In the genomic region with DNA sequence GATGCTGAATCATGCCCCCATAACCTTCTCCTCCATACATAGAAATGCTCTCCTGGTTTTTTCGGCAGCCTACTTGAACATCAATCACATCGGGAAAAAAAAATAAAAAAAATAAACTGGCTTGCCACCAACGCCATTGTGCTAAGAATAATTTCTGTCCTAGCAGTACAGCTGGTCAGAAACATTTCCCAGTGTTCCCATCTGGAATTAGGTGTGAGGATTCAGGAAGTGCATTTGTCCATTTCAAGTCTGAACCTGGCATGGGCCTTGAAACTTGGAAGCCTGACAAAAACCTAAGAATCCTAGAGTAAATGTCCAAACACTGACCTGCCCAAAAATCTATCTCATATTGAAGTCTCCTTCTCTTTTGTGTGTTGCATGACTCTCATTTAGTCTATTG, we compare ENCODE assay signal across 17 cellular contexts.
"Had no signal": no experiment of that assay in that cellular context is flagged by ENCODE, and none has a peak within 500 bp of the region (broad histone marks: within the 10 kb centered on the region; RNA-seq: fewer than 3 reads in every experiment).

No MANE protein-coding gene starts in this region.

- DNase-seq: activated CD4-positive, alpha-beta T cell treated with anti-CD3 and anti-CD28 coated beads for 48 hours; activated CD8-positive, alpha-beta T cell treated with anti-CD3 and anti-CD28 coated beads for 36 hours; activated effector memory CD4-positive, alpha-beta T cell treated with Interleukin-2 at 50 U/mL for 16 hours; activated naive CD4-positive, alpha-beta T cell treated with anti-CD3 and anti-CD28 coated beads, Interleukin-2, amount 50 U/mL, for 16 hours; activated T-cell treated with anti-CD3 and anti-CD28 coated beads, Interleukin-2, amount 50 U/mL, for 4 hours; effector CD4-positive, alpha-beta T cell; foreskin keratinocyte; head of caudate nucleus; mucosa of descending colon; retina; stimulated activated CD4-positive, alpha-beta T cell treated with anti-CD3 and anti-CD28 coated beads, Interleukin-4, amount 100 ng/mL, for 24 hours; stimulated activated naive CD4-positive, alpha-beta T cell; T-helper 17 cell had no signal

- H3K9me3 ChIP-seq: mucosa of descending colon had no signal

- H3K4me1 ChIP-seq: foreskin keratinocyte had no signal

- ATAC-seq: activated CD8-positive, alpha-beta T cell treated with anti-CD3 and anti-CD28 coated beads for 36 hours; activated T-cell treated with anti-CD3 and anti-CD28 coated beads, Interleukin-2, amount 50 U/mL, for 4 hours; foreskin keratinocyte; mucosa of descending colon; natural killer cell treated with Interleukin-12 subunit alpha and Interleukin-12 subunit beta and Interleukin-15 and Interleukin-18, amount 100 ng/mL, for 72 hours; T-helper 17 cell; WTC11 had no signal

- H3K4me3 ChIP-seq: coronary artery, mucosa of descending colon, skin epidermis had no signal

- H3K27ac ChIP-seq: coronary artery, foreskin keratinocyte, skin epidermis had no signal
